In genomic region chr3:47522082-47522987, GRCh38 we compare ENCODE assay signal across 1 cellular context.
TF ChIP-seq lines count a peak whose summit lies in the region.

No MANE protein-coding gene starts in this region.

TF ChIP-seq in HepG2, 621 proteins besides CTCF, POLR2A, EP300 and RAD21 (continued from another document and continues in another):
- TF ChIP-seq HINFP (CRISPR knock-in tag; IDR thresholded peaks at IDR 0.05; ENCODE audit: low read depth) (peak; percentile 61; the same call in 1 of the 2 replicates), SMAD3 (CRISPR knock-in tag; IDR thresholded peaks at IDR 0.05) (peak; percentile 64; the same call in 1 of the 2 replicates), TOE1 (CRISPR knock-in tag; IDR thresholded peaks at IDR 0.05) (no peak), NCOA2 (CRISPR knock-in tag; IDR thresholded peaks at IDR 0.05) (peak; percentile 30; the same call in 1 of the 2 replicates), IKZF4 (CRISPR knock-in tag; IDR thresholded peaks at IDR 0.05; ENCODE audit: borderline replicate concordance, low read depth, not compliant biosample characterization) (no peak), GMEB1 (CRISPR knock-in tag; IDR thresholded peaks at IDR 0.05; ENCODE audit: borderline replicate concordance) (peak; percentile 46; the same call in 1 of the 2 replicates), ZNF781 (CRISPR knock-in tag; IDR thresholded peaks at IDR 0.05; ENCODE audit: borderline replicate concordance, not compliant biosample characterization) (no peak), SNAPC5 (CRISPR knock-in tag; IDR thresholded peaks at IDR 0.05; ENCODE audit: borderline replicate concordance) (no peak), ZNF562 (CRISPR knock-in tag; IDR thresholded peaks at IDR 0.05; ENCODE audit: borderline replicate concordance) (no peak), GATAD2A (CRISPR knock-in tag; IDR thresholded peaks at IDR 0.05) (peak; percentile 56; the same call in 1 of the 2 replicates), FOXK1 (CRISPR knock-in tag; IDR thresholded peaks at IDR 0.05; ENCODE audit: borderline replicate concordance, low read depth) (no peak), TFDP2 (CRISPR knock-in tag; IDR thresholded peaks at IDR 0.05) (peak; percentile 98), ZNF772 (CRISPR knock-in tag; IDR thresholded peaks at IDR 0.05) (0 out of 2 replicates have a peak, but pooled peaks have one; percentile 55), TBL1XR1 (IDR thresholded peaks at IDR 0.05; ENCODE audit: borderline replicate concordance, low read length, partially characterized antibody) (no peak), HMGXB3 (CRISPR knock-in tag; IDR thresholded peaks at IDR 0.05; ENCODE audit: borderline replicate concordance) (peak; percentile 74; the same call in 1 of the 2 replicates), ATAD3A (CRISPR knock-in tag; IDR thresholded peaks at IDR 0.05) (no peak), REPIN1 (CRISPR knock-in tag; IDR thresholded peaks at IDR 0.05; ENCODE audit: borderline replicate concordance, low read depth) (peak; percentile 93), ZNF235 (CRISPR knock-in tag; IDR thresholded peaks at IDR 0.05; ENCODE audit: borderline replicate concordance) (no peak), CREM (IDR thresholded peaks at IDR 0.05) (no peak), CREM (CRISPR knock-in tag; IDR thresholded peaks at IDR 0.05) (no peak), POGK (CRISPR knock-in tag; conservative IDR thresholded peaks at IDR 0.05) (no peak), ATF6 (CRISPR knock-in tag; conservative IDR thresholded peaks at IDR 0.05) (no peak), MAFF (IDR thresholded peaks at IDR 0.05; ENCODE audit: low read depth, low read length) (no peak), NFIB (CRISPR knock-in tag; IDR thresholded peaks at IDR 0.05; ENCODE audit: borderline replicate concordance) (no peak), ZSCAN29 (CRISPR knock-in tag; conservative IDR thresholded peaks at IDR 0.05) (no peak), ZNF598 (CRISPR knock-in tag; IDR thresholded peaks at IDR 0.05; ENCODE audit: borderline replicate concordance) (0 out of 2 replicates have a peak, but pooled peaks have one; percentile 20), GATA4 (IDR thresholded peaks at IDR 0.05; ENCODE audit: borderline replicate concordance, low read depth) (no peak), REXO4 (CRISPR knock-in tag; IDR thresholded peaks at IDR 0.05; ENCODE audit: borderline replicate concordance) (no peak), STAG1 (CRISPR knock-in tag; IDR thresholded peaks at IDR 0.05) (peak; percentile 98), ZBTB10 (CRISPR knock-in tag; IDR thresholded peaks at IDR 0.05; ENCODE audit: borderline replicate concordance) (no peak), MAZ (IDR thresholded peaks at IDR 0.05; ENCODE audit: borderline replicate concordance, low read depth, low read length) (no peak), MAZ (CRISPR knock-in tag; IDR thresholded peaks at IDR 0.05; ENCODE audit: low read depth) (no peak), SALL2 (CRISPR knock-in tag; IDR thresholded peaks at IDR 0.05) (no peak), NCOR1 (IDR thresholded peaks at IDR 0.05; ENCODE audit: borderline replicate concordance, low read length) (no peak), ZNF768 (CRISPR knock-in tag; IDR thresholded peaks at IDR 0.05) (no peak), HNF1B (CRISPR knock-in tag; IDR thresholded peaks at IDR 0.05) (peak; percentile 22; the same call in 1 of the 2 replicates), ZBTB7B (CRISPR knock-in tag; IDR thresholded peaks at IDR 0.05) (no peak), NFE2L2 (IDR thresholded peaks at IDR 0.05; ENCODE audit: low read length) (0 out of 2 replicates have a peak, but pooled peaks have one; percentile 13), ZNF788 (CRISPR knock-in tag; IDR thresholded peaks at IDR 0.05; ENCODE audit: borderline replicate concordance) (peak; percentile 44; the same call in 1 of the 2 replicates), SPEN (CRISPR knock-in tag; IDR thresholded peaks at IDR 0.05; ENCODE audit: low read depth) (peak; percentile 78), TOPORS (CRISPR knock-in tag; IDR thresholded peaks at IDR 0.05) (0 out of 2 replicates have a peak, but pooled peaks have one; percentile 78), ZNF674 (CRISPR knock-in tag; IDR thresholded peaks at IDR 0.05; ENCODE audit: low read depth) (no peak), U2AF2 (IDR thresholded peaks at IDR 0.05; ENCODE audit: low read depth, low read length) (no peak), TBX2 (CRISPR knock-in tag; IDR thresholded peaks at IDR 0.05; ENCODE audit: borderline replicate concordance) (peak; percentile 54; the same call in 1 of the 2 replicates), MBNL3 (CRISPR knock-in tag; conservative IDR thresholded peaks at IDR 0.05) (no peak), SRF (IDR thresholded peaks at IDR 0.05; ENCODE audit: low read depth, low read length) (no peak), HMG20B (CRISPR knock-in tag; conservative IDR thresholded peaks at IDR 0.05) (no peak), SAFB2 (CRISPR knock-in tag; IDR thresholded peaks at IDR 0.05; ENCODE audit: borderline replicate concordance, low read depth) (peak; percentile 68; the same call in 1 of the 2 replicates), ZSCAN31 (CRISPR knock-in tag; IDR thresholded peaks at IDR 0.05; ENCODE audit: low read depth) (peak; percentile 70; the same call in 1 of the 2 replicates), MTF1 (CRISPR knock-in tag; IDR thresholded peaks at IDR 0.05) (no peak), ZNF7 (CRISPR knock-in tag; IDR thresholded peaks at IDR 0.05) (no peak), RCOR2 (CRISPR knock-in tag; IDR thresholded peaks at IDR 0.05) (no peak)
